In genomic region chr11:59753650-59754493, GRCh38 we compare ENCODE assay signal across 8 cellular contexts. TPM values are rescaled to one million over a fixed set of nuclear protein-coding genes. Genes with fewer than 3 reads are reported as not detected.
DNase-seq lines count a peak whose midpoint lies in the region; ATAC-seq and TF ChIP-seq lines count a peak whose summit lies in the region.

No MANE protein-coding gene starts in this region.

- peak; percentile 81 for DNase-seq in EH (ENCODE audit: low read depth)
- DNase-seq in Kasumi-1 (lab: John Stamatoyannopoulos, UW): peak; percentile 78 to 79
- peak; percentile 74 to 87 for DNase-seq in SJCRH30
- peak; percentile 50 to 74 (median 70) for DNase-seq in activated naive CD4-positive, alpha-beta T cell (lab: John Stamatoyannopoulos, UW)
- DNase-seq in occipital lobe (lab: John Stamatoyannopoulos, UW): peak; percentile 71
- peak; percentile 91 to 93 for DNase-seq in suprapubic skin (ENCODE audit: low spot score in 2 of 2)

- ATAC-seq in GM21825 (IDR thresholded peaks at IDR 0.05; ENCODE audit: unreplicated experiment) (peak; percentile 72), gastroesophageal sphincter (peak; percentile 69)

- TF ChIP-seq CTCF in gastroesophageal sphincter (IDR thresholded peaks at IDR 0.05): peak; percentile 89 to 97 (median 93)
- peak; percentile 70 to 82 for TF ChIP-seq CTCF in suprapubic skin (IDR thresholded peaks at IDR 0.05)

- H3K36me3 ChIP-seq in SJCRH30 (no peaks in the 10 kb centered on the region), gastroesophageal sphincter (no peaks in the 10 kb centered on the region), suprapubic skin (no peaks in the 10 kb centered on the region)

- H3K9me3 ChIP-seq in SJCRH30 (replicated peaks): no peaks in the 10 kb centered on the region
- H3K9me3 ChIP-seq in gastroesophageal sphincter: no peaks in the 10 kb centered on the region
- no peaks in the 10 kb centered on the region for H3K9me3 ChIP-seq in suprapubic skin

- TF ChIP-seq POLR2A in gastroesophageal sphincter (IDR thresholded peaks at IDR 0.05): no peak
- no peak for TF ChIP-seq POLR2A in suprapubic skin (IDR thresholded peaks at IDR 0.05)

- no peak for TF ChIP-seq EP300 in gastroesophageal sphincter (IDR thresholded peaks at IDR 0.05)
- no peak for TF ChIP-seq EP300 in suprapubic skin (IDR thresholded peaks at IDR 0.05)

- 15 to 32% methylated on average over 15 to 35 of the region's 47 CpGs for WGBS in gastroesophageal sphincter (ENCODE audit: low coverage in 1 of 2), 2 donors
- 38% methylated on average over 42 of the region's 47 CpGs for WGBS in suprapubic skin

- H3K27me3 ChIP-seq in SJCRH30: no peaks in the 10 kb centered on the region
- no peaks in the 10 kb centered on the region for H3K27me3 ChIP-seq in gastroesophageal sphincter
- no peaks in the 10 kb centered on the region for H3K27me3 ChIP-seq in suprapubic skin

- H3K4me1 ChIP-seq in SJCRH30 (peaks cover 6% of the 10 kb centered on the region), gastroesophageal sphincter (peaks cover 0 to 38% (median 3%) of the 10 kb centered on the region in 3 donors), suprapubic skin (peaks cover 29% of the 10 kb centered on the region)

- peak overlapping the region; percentile 85 for H3K4me3 ChIP-seq in SJCRH30
- H3K4me3 ChIP-seq in gastroesophageal sphincter: peak overlapping the region; percentile 52 to 96
- H3K4me3 ChIP-seq in suprapubic skin: peak overlapping the region; percentile 78

- H3K27ac ChIP-seq in SJCRH30 (no peak overlapping the region), gastroesophageal sphincter (peak overlapping the region in 3 of 4 donors; percentile 87 to 93 (median 93)), suprapubic skin (peak overlapping the region; percentile 95)

RNA-seq across cellular contexts. Expression of gene STX3, which starts 1.3 kb away (rescaled TPM):
- total RNA-seq in SJCRH30 (2014; rRNA removed; shearing (Covaris generic)): 50.6 and 52.6 TPM in 2 replicates
- total RNA-seq in gastroesophageal sphincter: 10 to 100 TPM; 16.6 to 27.1 (median 24.6) TPM
- total RNA-seq in occipital lobe: 26.4 TPM
- 10 to 100 TPM; 24.1 to 48.2 (median 29.9) TPM for total RNA-seq in suprapubic skin

RNA-seq across cellular contexts. Expression of gene OR10V1, which starts 40.2 kb away (rescaled TPM):
- total RNA-seq in SJCRH30 (2014; rRNA removed; shearing (Covaris generic)): not detected in 2 replicates
- total RNA-seq in gastroesophageal sphincter (not detected), occipital lobe (not detected), suprapubic skin (not detected)

RNA-seq across cellular contexts. Expression of gene MRPL16, which starts 56.7 kb away (rescaled TPM):
- total RNA-seq in SJCRH30 (2014; rRNA removed; shearing (Covaris generic)): 59.4 and 66.1 TPM in 2 replicates
- 10 to 100 TPM; 46.2 to 69.0 (median 49.4) TPM for total RNA-seq in gastroesophageal sphincter
- 29.6 TPM for total RNA-seq in occipital lobe
- total RNA-seq in suprapubic skin: 10 to 100 TPM; 27.8 to 42.0 (median 32.4) TPM
